Comparison of ENCODE assay signal across 19 cellular contexts in genomic region chr2:207925601-207926000, GRCh38.
A peak's percentile ranks its signal among the peaks of the same experiment; 100 is the strongest.
DNase-seq lines count a peak whose midpoint lies in the region; ATAC-seq, FAIRE-seq and TF ChIP-seq lines count a peak whose summit lies in the region.
"Had no signal": no experiment of that assay in that cellular context is flagged by ENCODE, and none has a peak within 500 bp of the region (broad histone marks: within the 10 kb centered on the region; RNA-seq: fewer than 3 reads in every experiment).

No MANE protein-coding gene starts in this region.

- peaks cover 0 to 14% (median 0%) of the 10 kb centered on the region in 3 donors for H3K36me3 ChIP-seq in esophagus squamous epithelium
- H3K36me3 ChIP-seq in pancreas: no peaks in the 10 kb centered on the region
- H3K36me3 ChIP-seq in uterus: no peaks in the 10 kb centered on the region

- peak in 2 of 3 donors; percentile 31 to 50 for ATAC-seq in natural killer cell
- no peak for ATAC-seq in natural killer cell treated with Interleukin-12 subunit alpha and Interleukin-12 subunit beta and Interleukin-15 and Interleukin-18, amount 100 ng/mL, for 72 hours
- no peak for ATAC-seq in pancreas
- ATAC-seq: activated T-cell treated with anti-CD3 and anti-CD28 coated beads, Interleukin-2, amount 50 U/mL, for 4 hours; foreskin keratinocyte had no signal

- peaks cover 0 to 13% (median 9%) of the 10 kb centered on the region in 3 donors for H3K4me1 ChIP-seq in esophagus squamous epithelium
- H3K4me1 ChIP-seq in pancreas: peaks cover 8 to 17% (median 12%) of the 10 kb centered on the region in 3 donors
- H3K4me1 ChIP-seq in uterus: peaks cover 0 to 2% of the 10 kb centered on the region in 2 donors
- H3K4me1 ChIP-seq: foreskin keratinocyte had no signal

- TF ChIP-seq POLR2A in esophagus squamous epithelium (IDR thresholded peaks at IDR 0.05) (no peak), uterus (IDR thresholded peaks at IDR 0.05) (no peak)

- H3K36me3 Mint-ChIP-seq in natural killer cell: peaks cover 4% of the 10 kb centered on the region
- H3K36me3 Mint-ChIP-seq in natural killer cell treated with Interleukin-12 subunit alpha and Interleukin-12 subunit beta and Interleukin-15 and Interleukin-18, amount 100 ng/mL, for 72 hours: no peaks in the 10 kb centered on the region
- H3K36me3 Mint-ChIP-seq in activated T-helper 1 cell treated with anti-CD3 and anti-CD28 coated beads, Interleukin-12 subunit alpha, Interleukin-12 subunit beta, Interleukin-2, Interleukin-4 antibody, amounts not matched to agents 30 ng/mL and 10 ng/mL and 1 ng/mL, durations not matched to agents 14 hours and 24 hours and 36 hours (ENCODE audit: low read depth): no peaks in the 10 kb centered on the region

- no peak for FAIRE-seq in pancreas (lab: Jason Lieb, UNC)

- no peak overlapping the region for H3K4me3 Mint-ChIP-seq in natural killer cell
- H3K4me3 Mint-ChIP-seq in natural killer cell treated with Interleukin-12 subunit alpha and Interleukin-12 subunit beta and Interleukin-15 and Interleukin-18, amount 100 ng/mL, for 72 hours: no peak overlapping the region
- H3K4me3 Mint-ChIP-seq in activated T-helper 1 cell treated with anti-CD3 and anti-CD28 coated beads, Interleukin-12 subunit alpha, Interleukin-12 subunit beta, Interleukin-2, Interleukin-4 antibody, amounts not matched to agents 30 ng/mL and 10 ng/mL and 1 ng/mL, durations not matched to agents 14 hours and 24 hours and 36 hours: no peak overlapping the region
- H3K4me3 Mint-ChIP-seq: activated CD4-positive, alpha-beta T cell treated with anti-CD3 and anti-CD28 coated beads, Interleukin-2, amount 10 ng/mL, durations not matched to agents 24 days and 14 days; activated T-cell treated with anti-CD3 and anti-CD28 coated beads, Interleukin-2, amount 50 U/mL, for 4 hours; naive B cell had no signal

- H3K4me3 ChIP-seq in esophagus squamous epithelium (no peak overlapping the region), pancreas (no peak overlapping the region), uterus (no peak overlapping the region)
- H3K4me3 ChIP-seq: SK-N-MC had no signal

- H3K9me3 ChIP-seq in esophagus squamous epithelium: no peaks in the 10 kb centered on the region
- H3K9me3 ChIP-seq in pancreas: no peaks in the 10 kb centered on the region
- no peaks in the 10 kb centered on the region for H3K9me3 ChIP-seq in uterus

- H3K9me3 Mint-ChIP-seq in natural killer cell: no peaks in the 10 kb centered on the region
- no peaks in the 10 kb centered on the region for H3K9me3 Mint-ChIP-seq in natural killer cell treated with Interleukin-12 subunit alpha and Interleukin-12 subunit beta and Interleukin-15 and Interleukin-18, amount 100 ng/mL, for 72 hours
- H3K9me3 Mint-ChIP-seq in activated T-helper 1 cell treated with anti-CD3 and anti-CD28 coated beads, Interleukin-12 subunit alpha, Interleukin-12 subunit beta, Interleukin-2, Interleukin-4 antibody, amounts not matched to agents 30 ng/mL and 10 ng/mL and 1 ng/mL, durations not matched to agents 14 hours and 24 hours and 36 hours: no peaks in the 10 kb centered on the region
- H3K9me3 Mint-ChIP-seq: activated CD4-positive, alpha-beta T cell treated with anti-CD3 and anti-CD28 coated beads, Interleukin-2, amount 10 ng/mL, durations not matched to agents 24 days and 14 days; activated T-cell treated with anti-CD3 and anti-CD28 coated beads, Interleukin-2, amount 50 U/mL, for 4 hours; naive B cell had no signal

- H3K27ac ChIP-seq in esophagus squamous epithelium (peak overlapping the region in 3 of 4 donors; percentile 55 to 84 (median 68)), pancreas (peak overlapping the region in 3 of 4 donors; percentile 44 to 81 (median 67)), uterus (peak overlapping the region; percentile 68 to 74)
- H3K27ac ChIP-seq: foreskin keratinocyte, SK-N-MC had no signal

- H3K27me3 Mint-ChIP-seq in natural killer cell (ENCODE audit: low read depth in 2 of 2): no peaks in the 10 kb centered on the region
- H3K27me3 Mint-ChIP-seq in natural killer cell treated with Interleukin-12 subunit alpha and Interleukin-12 subunit beta and Interleukin-15 and Interleukin-18, amount 100 ng/mL, for 72 hours: no peaks in the 10 kb centered on the region
- H3K27me3 Mint-ChIP-seq in activated T-helper 1 cell treated with anti-CD3 and anti-CD28 coated beads, Interleukin-12 subunit alpha, Interleukin-12 subunit beta, Interleukin-2, Interleukin-4 antibody, amounts not matched to agents 30 ng/mL and 10 ng/mL and 1 ng/mL, durations not matched to agents 14 hours and 24 hours and 36 hours (ENCODE audit: insufficient read depth): no peaks in the 10 kb centered on the region
- H3K27me3 Mint-ChIP-seq: activated CD4-positive, alpha-beta T cell treated with anti-CD3 and anti-CD28 coated beads, Interleukin-2, amount 10 ng/mL, durations not matched to agents 24 days and 14 days; naive B cell had no signal

- H3K27ac Mint-ChIP-seq in natural killer cell: peak overlapping the region; percentile 22 to 24
- no peak overlapping the region for H3K27ac Mint-ChIP-seq in natural killer cell treated with Interleukin-12 subunit alpha and Interleukin-12 subunit beta and Interleukin-15 and Interleukin-18, amount 100 ng/mL, for 72 hours
- no peak overlapping the region for H3K27ac Mint-ChIP-seq in activated T-helper 1 cell treated with anti-CD3 and anti-CD28 coated beads, Interleukin-12 subunit alpha, Interleukin-12 subunit beta, Interleukin-2, Interleukin-4 antibody, amounts not matched to agents 30 ng/mL and 10 ng/mL and 1 ng/mL, durations not matched to agents 14 hours and 24 hours and 36 hours
- H3K27ac Mint-ChIP-seq: activated CD4-positive, alpha-beta T cell treated with anti-CD3 and anti-CD28 coated beads, Interleukin-2, amount 10 ng/mL, durations not matched to agents 24 days and 14 days had no signal

- peaks cover 0 to 19% of the 10 kb centered on the region in 2 donors for H3K4me1 Mint-ChIP-seq in natural killer cell
- H3K4me1 Mint-ChIP-seq in natural killer cell treated with Interleukin-12 subunit alpha and Interleukin-12 subunit beta and Interleukin-15 and Interleukin-18, amount 100 ng/mL, for 72 hours (ENCODE audit: low read depth in 2 of 2): peaks cover 0 to 3% of the 10 kb centered on the region in 2 donors
- no peaks in the 10 kb centered on the region for H3K4me1 Mint-ChIP-seq in activated T-helper 1 cell treated with anti-CD3 and anti-CD28 coated beads, Interleukin-12 subunit alpha, Interleukin-12 subunit beta, Interleukin-2, Interleukin-4 antibody, amounts not matched to agents 30 ng/mL and 10 ng/mL and 1 ng/mL, durations not matched to agents 14 hours and 24 hours and 36 hours (ENCODE audit: low read depth)
- H3K4me1 Mint-ChIP-seq: activated CD4-positive, alpha-beta T cell treated with anti-CD3 and anti-CD28 coated beads, Interleukin-2, amount 10 ng/mL, durations not matched to agents 24 days and 14 days; naive B cell had no signal

- intact Hi-C loops in natural killer cell (cut with micrococcal nuclease): no loop called here
- intact Hi-C loops in esophagus squamous epithelium (cut with DNase I): no loop called here
- intact Hi-C loops in pancreas (cut with DNase I): no loop called here
- intact Hi-C loops in uterus (cut with DNase I; ENCODE audit: low total_unique reads): no loop called here
- intact Hi-C loops in activated T-helper 1 cell treated with anti-CD3 and anti-CD28 coated beads, Interleukin-12 subunit alpha, Interleukin-12 subunit beta, Interleukin-2, Interleukin-4 antibody, amounts not matched to agents 30 ng/mL and 10 ng/mL and 1 ng/mL, durations not matched to agents 14 hours and 24 hours and 36 hours (cut with micrococcal nuclease): no loop called here

- 81 to 86% methylated on average over 8 of the region's 8 CpGs for WGBS in esophagus squamous epithelium, 2 donors
- 91% methylated on average over 8 of the region's 8 CpGs for WGBS in pancreas, 2 donors

- H3K27me3 ChIP-seq in esophagus squamous epithelium (no peaks in the 10 kb centered on the region), pancreas (no peaks in the 10 kb centered on the region), uterus (no peaks in the 10 kb centered on the region)
- H3K27me3 ChIP-seq: foreskin keratinocyte had no signal

- no peak for TF ChIP-seq CTCF in natural killer cell (IDR thresholded peaks at IDR 0.05)
- no peak for TF ChIP-seq CTCF in esophagus squamous epithelium (IDR thresholded peaks at IDR 0.05)
- no peak for TF ChIP-seq CTCF in pancreas (IDR thresholded peaks at IDR 0.05)
- TF ChIP-seq CTCF in uterus (IDR thresholded peaks at IDR 0.05): no peak

- DNase-seq in natural killer cell (no peak), esophagus squamous epithelium (lab: John Stamatoyannopoulos, UW) (no peak), pancreas (no peak), uterus (no peak), MV-4-11 (lab: John Stamatoyannopoulos, UW) (no peak), NCI-H524 treated with DMSO at 0.1 percent for 48 hours (lab: John Stamatoyannopoulos, UW) (no peak)
- no peak for DNase-seq in natural killer cell treated with Interleukin-12 subunit alpha and Interleukin-12 subunit beta and Interleukin-15 and Interleukin-18, amount 100 ng/mL, for 72 hours (ENCODE audit: low spot score)
- DNase-seq in activated T-helper 1 cell treated with anti-CD3 and anti-CD28 coated beads, Interleukin-12 subunit alpha, Interleukin-12 subunit beta, Interleukin-2, Interleukin-4 antibody, amounts not matched to agents 30 ng/mL and 10 ng/mL and 1 ng/mL, durations not matched to agents 14 hours and 24 hours and 36 hours (ENCODE audit: low spot score): no peak
- DNase-seq: activated CD4-positive, alpha-beta T cell treated with anti-CD3 and anti-CD28 coated beads, Interleukin-2, amount 10 ng/mL, durations not matched to agents 24 days and 14 days; activated T-cell treated with anti-CD3 and anti-CD28 coated beads, Interleukin-2, amount 50 U/mL, for 4 hours; anterior cingulate cortex; COR-L47; foreskin keratinocyte; Kasumi-1; naive B cell; NCI-H1417 treated with DMSO at 0.1 percent for 48 hours; NCI-H2171 treated with DMSO at 0.1 percent for 48 hours; NCI-H748 treated with DMSO at 0.1 percent for 48 hours had no signal

Comparison
In these comparisons a context has a peak if more than half of its experiments do, and no peak if none do; other contexts are left out.
1. ATAC-seq: peak in natural killer cell (2 of 3); none in natural killer cell treated with Interleukin-12 subunit alpha and Interleukin-12 subunit beta and Interleukin-15 and Interleukin-18, amount 100 ng/mL, for 72 hours (0 of 2) and pancreas (0 of 4).
2. H3K27ac Mint-ChIP-seq: peak in natural killer cell (2 of 2); none in natural killer cell treated with Interleukin-12 subunit alpha and Interleukin-12 subunit beta and Interleukin-15 and Interleukin-18, amount 100 ng/mL, for 72 hours (0 of 2) and activated T-helper 1 cell treated with anti-CD3 and anti-CD28 coated beads, Interleukin-12 subunit alpha, Interleukin-12 subunit beta, Interleukin-2, Interleukin-4 antibody, amounts not matched to agents 30 ng/mL and 10 ng/mL and 1 ng/mL, durations not matched to agents 14 hours and 24 hours and 36 hours (single experiment).
3. Peak in every context shown above with its lines, with median percentiles within 50 percentile points of each other: H3K27ac ChIP-seq.